ENCODE assay signal across 12 cellular contexts in the genomic region with DNA sequence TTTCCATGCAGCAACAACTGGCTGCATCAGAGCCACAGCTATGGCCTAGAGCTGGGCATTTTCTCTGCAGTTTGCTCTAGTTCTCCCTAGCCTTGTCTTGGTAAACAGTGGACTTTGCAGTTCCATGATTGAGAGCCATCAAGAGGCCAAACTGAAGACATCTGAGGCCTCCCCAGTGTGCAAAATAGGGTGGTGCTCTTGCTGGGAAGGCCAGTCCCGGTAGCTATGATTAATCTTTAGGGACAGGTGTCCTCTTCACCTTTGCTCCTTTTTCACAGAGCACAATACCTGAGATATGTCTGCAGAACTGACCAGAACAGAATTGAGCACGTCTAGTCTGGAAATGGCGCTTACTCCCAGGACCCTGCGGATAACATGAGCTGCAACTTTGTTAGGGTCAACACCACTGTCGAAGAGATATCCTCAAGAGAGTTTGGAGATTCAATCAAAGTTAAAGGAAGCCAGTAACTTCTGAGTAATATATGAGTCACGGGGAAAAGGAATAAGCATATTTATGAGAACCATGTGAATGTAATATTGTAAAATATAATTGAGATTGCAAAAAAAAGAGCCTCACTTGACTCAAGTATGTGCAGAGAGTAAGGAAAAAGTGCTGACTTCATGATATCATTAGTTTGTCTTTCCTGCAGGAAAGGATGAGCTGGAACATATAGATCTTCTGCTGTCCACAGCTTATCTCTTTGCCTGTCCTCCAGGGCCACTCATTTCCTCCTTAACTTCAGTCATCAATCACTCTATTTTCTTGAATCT.
A peak's percentile ranks its signal among the peaks of the same experiment; 100 is the strongest.
DNase-seq lines count a peak whose midpoint lies in the region; ATAC-seq and TF ChIP-seq lines count a peak whose summit lies in the region.
"Had no signal": no experiment of that assay in that cellular context is flagged by ENCODE, and none has a peak within 500 bp of the region (broad histone marks: within the 10 kb centered on the region; RNA-seq: fewer than 3 reads in every experiment).

No MANE protein-coding gene starts in this region.

- no peaks in the 10 kb centered on the region for H3K36me3 ChIP-seq in brain microvascular endothelial cell (replicated peaks)
- H3K36me3 ChIP-seq: BLaER1 treated with 17β-estradiol and CSF1 and Interleukin-3, amounts not matched to agents 10 nM and 100 nM had no signal

- ATAC-seq in left colon (peak; percentile 18), HG02884 (IDR thresholded peaks at IDR 0.05; ENCODE audit: unreplicated experiment) (no peak)
- ATAC-seq: right cardiac atrium had no signal

- H3K27ac ChIP-seq in brain microvascular endothelial cell, result peak overlapping the region; percentile 53
- H3K27ac ChIP-seq: BLaER1 treated with 17β-estradiol and CSF1 and Interleukin-3, amounts not matched to agents 10 nM and 100 nM had no signal

- intact Hi-C loops in left colon (cut with DNase I, micrococcal nuclease), result no loop called here

- no peak overlapping the region for H3K4me3 ChIP-seq in AG09309 (ENCODE audit: control insufficient read depth, low read depth, low read length)
- H3K4me3 ChIP-seq in brain microvascular endothelial cell (ENCODE audit: low read depth, low read length), result no peak overlapping the region
- H3K4me3 ChIP-seq: BLaER1 treated with 17β-estradiol and CSF1 and Interleukin-3, amounts not matched to agents 10 nM and 100 nM had no signal

- in situ Hi-C loops in brain microvascular endothelial cell (cut with HindIII; ENCODE audit: low pct_ligation_motif_present, low sequenced_read_pairs), result no loop called here

- DNase-seq in AG09309 (ENCODE audit: low read depth) (peak; percentile 38), HS-5 (ENCODE audit: low read depth) (peak; percentile 71), brain microvascular endothelial cell (peak; percentile 11), left colon (no peak), DMS153 treated with DMSO at 0.1 percent for 48 hours (lab: John Stamatoyannopoulos, UW; ENCODE audit: unreplicated experiment) (no peak), NOMO-1 treated with DMSO at 0.1 percent for 48 hours (lab: John Stamatoyannopoulos, UW; ENCODE audit: unreplicated experiment) (no peak)
- DNase-seq in stimulated activated CD4-positive, alpha-beta T cell treated with anti-CD3 and anti-CD28 coated beads, Interleukin-4, amount 100 ng/mL, for 24 hours, result no peak
- DNase-seq: NCI-H2081 treated with DMSO at 0.1 percent for 48 hours, right cardiac atrium, T-helper 2 cell had no signal

- no peak for TF ChIP-seq CTCF in AG09309 (IDR thresholded peaks at IDR 0.05; ENCODE audit: control insufficient read depth, insufficient read depth, low read depth, low read length, missing control alignments)
- TF ChIP-seq CTCF in brain microvascular endothelial cell (IDR thresholded peaks at IDR 0.05; ENCODE audit: low read depth, low read length, missing control alignments), result no peak

- H3K27me3 ChIP-seq in brain microvascular endothelial cell (replicated peaks), result no peaks in the 10 kb centered on the region
- H3K27me3 ChIP-seq: BLaER1 treated with 17β-estradiol and CSF1 and Interleukin-3, amounts not matched to agents 10 nM and 100 nM had no signal

Comparison
In these comparisons a context has a peak if more than half of its experiments do, and no peak if none do; other contexts are left out.
1. DNase-seq: peak in AG09309 (single experiment), HS-5 (single experiment) and brain microvascular endothelial cell (single experiment); none in left colon (0 of 2), DMS153 treated with DMSO at 0.1 percent for 48 hours (single experiment), stimulated activated CD4-positive, alpha-beta T cell treated with anti-CD3 and anti-CD28 coated beads, Interleukin-4, amount 100 ng/mL, for 24 hours (single experiment) and NOMO-1 treated with DMSO at 0.1 percent for 48 hours (single experiment).